In genomic region chr10:775245-776075, GRCh38 we compare ENCODE assay signal across 13 cellular contexts.
DNase-seq lines count a peak whose midpoint lies in the region; ATAC-seq and TF ChIP-seq lines count a peak whose summit lies in the region.
"Had no signal": no experiment of that assay in that cellular context is flagged by ENCODE, and none has a peak within 500 bp of the region (broad histone marks: within the 10 kb centered on the region; RNA-seq: fewer than 3 reads in every experiment).

No MANE protein-coding gene starts in this region.

- H3K4me3 ChIP-seq in A673 (ENCODE audit: low read depth, low read length, poor library complexity, severe bottlenecking) (no peak overlapping the region), H7 (ENCODE audit: insufficient read depth, low read depth, low read length) (no peak overlapping the region), adipocyte (ENCODE audit: low read length) (no peak overlapping the region), body of pancreas (no peak overlapping the region)
- H3K4me3 ChIP-seq: PC-9 had no signal

- TF ChIP-seq CTCF in A673 (conservative IDR thresholded peaks at IDR 0.05; ENCODE audit: low read depth, low read length) (no peak), body of pancreas (IDR thresholded peaks at IDR 0.05) (no peak)

- ATAC-seq in body of pancreas (no peak), GM21737 (IDR thresholded peaks at IDR 0.05; ENCODE audit: unreplicated experiment) (no peak), HG03139 (IDR thresholded peaks at IDR 0.05; ENCODE audit: unreplicated experiment) (no peak)

- H3K36me3 ChIP-seq in A673 (ENCODE audit: insufficient read depth, low read length, poor library complexity, severe bottlenecking) (no peaks in the 10 kb centered on the region), H7 (replicated peaks; ENCODE audit: control insufficient read depth, insufficient read depth, low read length) (no peaks in the 10 kb centered on the region), adipocyte (ENCODE audit: control insufficient read depth, insufficient read depth, low read length, severe bottlenecking) (no peaks in the 10 kb centered on the region), body of pancreas (replicated peaks in 1 of 2; ENCODE audit: insufficient read depth in 1 of 2, low read depth in 2 of 2) (no peaks in the 10 kb centered on the region)
- H3K36me3 ChIP-seq: neutrophil had no signal

- DNase-seq in A673 (ENCODE audit: low spot score) (peak; percentile 62), H7 (peak; percentile 43), adipocyte (ENCODE audit: low read depth) (peak; percentile 62), mesenteric fat pad (ENCODE audit: low spot score) (peak; percentile 88), body of pancreas (no peak)
- no peak for DNase-seq in stimulated activated CD4-positive, alpha-beta T cell treated with anti-CD3 and anti-CD28 coated beads, Interleukin-4, amount 100 ng/mL, for 1 hour
- DNase-seq: CD4-positive, alpha-beta memory T cell; effector CD4-positive, alpha-beta T cell; NCI-H1694 had no signal

- no peak overlapping the region for H3K9ac ChIP-seq in adipocyte (ENCODE audit: low read length)

- H3K27ac ChIP-seq in A673 (ENCODE audit: low read depth, low read length, poor library complexity, severe bottlenecking) = no peak overlapping the region
- H3K27ac ChIP-seq in body of pancreas = no peak overlapping the region
- H3K27ac ChIP-seq: neutrophil, PC-9 had no signal

- H3K9me3 ChIP-seq in A673 (ENCODE audit: low read depth, low read length, poor library complexity, severe bottlenecking) = no peaks in the 10 kb centered on the region
- peaks cover 8% of the 10 kb centered on the region for H3K9me3 ChIP-seq in adipocyte (ENCODE audit: control insufficient read depth, low read length)
- H3K9me3 ChIP-seq in body of pancreas = no peaks in the 10 kb centered on the region
- H3K9me3 ChIP-seq: neutrophil had no signal

- BruUV-seq in A673 (replicated peaks; lab: Mats Ljungman, UMichigan) = no TSS peak

- 79 to 82% methylated on average over 29 to 37 of the region's 38 CpGs for WGBS in body of pancreas, 2 donors

- POLR2A ChIA-PET in A673 (lab: Charles Lee; ENCODE audit: low non-redundant PET) = interaction anchor here (0.6 kb wide), 1 partner anchor 20 kb away, joined by 3 read pairs; no protein-coding TSS in a partner anchor

- CTCF ChIA-PET in A673 (lab: Charles Lee) = no interaction called here

- H3K27me3 ChIP-seq in A673 (replicated peaks; ENCODE audit: insufficient read depth, low read depth, low read length, poor library complexity) = no peaks in the 10 kb centered on the region
- no peaks in the 10 kb centered on the region for H3K27me3 ChIP-seq in H7 (ENCODE audit: control insufficient read depth, insufficient read depth, low read length)
- peaks cover 16% of the 10 kb centered on the region for H3K27me3 ChIP-seq in adipocyte (replicated peaks; ENCODE audit: control insufficient read depth, insufficient read depth, low read length)
- H3K27me3 ChIP-seq in body of pancreas = no peaks in the 10 kb centered on the region
- H3K27me3 ChIP-seq: neutrophil had no signal

- H3K4me1 ChIP-seq in A673 (ENCODE audit: insufficient read depth, low read length, poor library complexity, severe bottlenecking) = peaks cover 6% of the 10 kb centered on the region
- H3K4me1 ChIP-seq in adipocyte (ENCODE audit: control insufficient read depth, insufficient read depth, low read length) = peaks cover 3% of the 10 kb centered on the region
- H3K4me1 ChIP-seq in body of pancreas = no peaks in the 10 kb centered on the region

- no peak for TF ChIP-seq POLR2A in body of pancreas (IDR thresholded peaks at IDR 0.05)

- intact Hi-C loops in A673 (cut with micrococcal nuclease; ENCODE audit: unreplicated experiment) (no loop called here), body of pancreas (cut with DNase I) (no loop called here)

Comparison
In these comparisons a context has a peak if more than half of its experiments do, and no peak if none do; other contexts are left out.
1. DNase-seq: peak in A673 (single experiment), H7 (single experiment), adipocyte (single experiment) and mesenteric fat pad (single experiment); none in stimulated activated CD4-positive, alpha-beta T cell treated with anti-CD3 and anti-CD28 coated beads, Interleukin-4, amount 100 ng/mL, for 1 hour (single experiment) and body of pancreas (0 of 4).